Comparison of ENCODE assay signal across 17 cellular contexts in the genomic region with DNA sequence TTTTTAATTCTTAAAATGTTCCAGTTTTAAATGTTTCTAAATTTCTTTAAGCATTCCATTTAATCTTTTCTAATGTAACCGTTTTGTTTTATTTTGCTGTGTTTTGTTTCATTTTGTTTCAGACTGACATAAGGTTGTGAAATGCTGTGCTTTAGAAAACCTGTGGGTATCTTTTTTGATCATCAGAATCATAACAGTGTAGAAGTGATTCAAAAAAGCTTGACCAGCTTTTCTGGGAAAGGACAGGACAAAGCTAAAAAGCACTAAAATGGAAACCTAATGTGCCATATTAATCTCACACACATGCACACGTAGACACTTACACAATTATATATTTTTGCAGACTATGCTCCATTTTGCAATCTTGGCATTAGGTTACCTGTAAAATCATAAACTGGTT. TPM values are rescaled to one million over a fixed set of nuclear protein-coding genes. Genes with fewer than 3 reads are reported as not detected.
"Had no signal": no experiment of that assay in that cellular context is flagged by ENCODE, and none has a peak within 500 bp of the region (broad histone marks: within the 10 kb centered on the region; RNA-seq: fewer than 3 reads in every experiment).

No MANE protein-coding gene starts in this region.

- DNase-seq: colonic mucosa; cortex of kidney; effector CD8-positive, alpha-beta T cell; effector memory CD8-positive, alpha-beta T cell; foreskin keratinocyte; head of caudate nucleus; heart right ventricle; hippocampal formation; left cardiac atrium; left lung; left ventricle myocardium superior; lower lobe of right lung; mesenchymal stem cell; midbrain had no signal

- ATAC-seq: effector memory CD8-positive, alpha-beta T cell; foreskin keratinocyte; gastroesophageal sphincter; heart right ventricle; left cardiac atrium; left lung; left ventricle myocardium superior; lower lobe of right lung had no signal

- H3K4me3 Mint-ChIP-seq: dendritic cell treated with granulocyte-macrophage colony-stimulating factor and Interleukin-4, amounts not matched to agents 40 ng/mL and 50 ng/mL, for 4 days; effector memory CD8-positive, alpha-beta T cell had no signal

- H3K27ac Mint-ChIP-seq: dendritic cell treated with granulocyte-macrophage colony-stimulating factor and Interleukin-4, amounts not matched to agents 40 ng/mL and 50 ng/mL, for 4 days; effector memory CD8-positive, alpha-beta T cell had no signal

- H3K9me3 Mint-ChIP-seq: dendritic cell treated with granulocyte-macrophage colony-stimulating factor and Interleukin-4, amounts not matched to agents 40 ng/mL and 50 ng/mL, for 4 days; effector memory CD8-positive, alpha-beta T cell had no signal

- H3K27me3 Mint-ChIP-seq: dendritic cell treated with granulocyte-macrophage colony-stimulating factor and Interleukin-4, amounts not matched to agents 40 ng/mL and 50 ng/mL, for 4 days; effector memory CD8-positive, alpha-beta T cell had no signal

RNA-seq across cellular contexts. Expression of gene VAV3, which starts 7.8 kb away (rescaled TPM):
- total RNA-seq: fibroblast of lung had no signal
